In the genomic region with DNA sequence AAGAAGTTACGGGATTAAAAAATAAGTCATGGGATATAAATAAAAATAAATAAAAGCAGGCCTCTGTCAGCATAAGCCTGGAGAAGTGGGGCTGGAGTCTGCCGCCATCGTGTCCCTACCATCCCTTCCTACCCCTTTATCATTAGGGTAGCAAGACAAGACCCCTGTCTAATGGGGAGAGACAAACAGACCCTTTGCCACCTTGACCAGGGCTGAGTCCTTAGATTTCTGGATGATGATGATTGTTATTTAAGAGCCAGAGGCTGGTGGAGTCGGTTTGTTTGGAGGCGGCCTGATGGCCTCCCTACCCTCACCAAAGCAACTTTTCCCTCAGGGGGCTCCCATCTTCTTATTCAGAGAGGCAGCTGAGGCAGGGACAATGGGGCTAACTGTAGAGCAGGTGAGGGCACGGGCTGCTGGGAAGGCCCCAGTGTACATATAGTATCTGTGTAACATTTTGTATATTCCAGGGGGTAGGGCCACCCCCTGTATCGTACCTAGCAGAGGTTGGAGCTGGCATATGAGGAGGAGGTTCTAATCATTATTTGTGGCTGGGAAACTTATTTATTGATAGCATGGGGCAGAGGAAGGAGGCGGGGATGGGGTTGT, we compare ENCODE assay signal across 15 cellular contexts. TPM values are rescaled to one million over a fixed set of nuclear protein-coding genes. Genes with fewer than 3 reads are reported as not detected.
DNase-seq lines count a peak whose midpoint lies in the region; ATAC-seq and TF ChIP-seq lines count a peak whose summit lies in the region.
"Not testable (repeated sequence)": the region's sequence is repeated elsewhere in the genome, so short reads cannot be mapped to it uniquely, and the experiment has no call there.
"Had no signal": no experiment of that assay in that cellular context is flagged by ENCODE, and none has a peak within 500 bp of the region (broad histone marks: within the 10 kb centered on the region; RNA-seq: fewer than 3 reads in every experiment).

No MANE protein-coding gene starts in this region.

- CTCF ChIA-PET in HCT116 (lab: Charles Lee) (interaction anchor here (1.1 to 1.3 kb wide), 3 partner anchors 952 to 967 kb away, joined by 3 to 9 read pairs (median 3); no protein-coding TSS in a partner anchor), WTC11 (lab: Charles Lee) (interaction anchor here (1.0 to 1.3 kb wide), 4 partner anchors 952 to 1301 kb away, joined by 3 to 6 read pairs (median 4); no protein-coding TSS in a partner anchor)
- CTCF ChIA-PET in activated CD8-positive, alpha-beta memory T cell treated with anti-CD3 and anti-CD28 coated beads, Interleukin-2, amount 10 ng/mL, durations not matched to agents 7 days and 5 days (lab: Charles Lee): interaction anchor here (1.2 kb wide), 1 partner anchor 245 kb away, joined by 5 read pairs; no protein-coding TSS in a partner anchor

- intact Hi-C loops in HCT116 (cut with micrococcal nuclease): not testable (repeated sequence)

- not testable (repeated sequence) for H2AFZ ChIP-seq in HCT116 (ENCODE audit: low read depth, low read length, poor library complexity, severe bottlenecking)

- H3K79me2 ChIP-seq in HCT116 (ENCODE audit: insufficient read depth, low read length): not testable (repeated sequence)

- not testable (repeated sequence) for H3K36me3 ChIP-seq in HCT116 (ENCODE audit: control insufficient read depth in 1 of 2, insufficient read depth in 2 of 2, low read length in 2 of 2); RWPE2 (ENCODE audit: low read depth); endodermal cell (ENCODE audit: control insufficient read depth, insufficient read depth, low read length)

- not testable (repeated sequence) for H3K9me2 ChIP-seq in HCT116 (ENCODE audit: insufficient read depth)

- BruUV-seq in HCT116 (replicated peaks; lab: Mats Ljungman, UMichigan): not testable (repeated sequence)

- not testable (repeated sequence) for TF ChIP-seq CTCF in HCT116 (IDR thresholded peaks at IDR 0.05 in 2 of 3, conservative IDR thresholded peaks at IDR 0.05 in 1 of 3; ENCODE audit: borderline replicate concordance in 1 of 3, insufficient read depth in 1 of 3, low read depth in 2 of 3, low read length in 2 of 3); RWPE2 (IDR thresholded peaks at IDR 0.05; ENCODE audit: poor library complexity, severe bottlenecking); WTC11 (IDR thresholded peaks at IDR 0.05); endodermal cell (conservative IDR thresholded peaks at IDR 0.05)

- POLR2A ChIA-PET in HCT116 (lab: Charles Lee); WTC11 (lab: Charles Lee): not testable (repeated sequence)

- not testable (repeated sequence) for H3K27ac Mint-ChIP-seq in WTC11; activated CD8-positive, alpha-beta memory T cell treated with anti-CD3 and anti-CD28 coated beads, Interleukin-2, amount 10 ng/mL, durations not matched to agents 7 days and 5 days; endodermal cell

- not testable (repeated sequence) for TF ChIP-seq RAD21 in HCT116 (IDR thresholded peaks at IDR 0.05; ENCODE audit: low read depth)

- not testable (repeated sequence) for H3K4me3 ChIP-seq in HCT116 (replicated peaks in 1 of 2; ENCODE audit: low read depth in 1 of 2, low read length in 2 of 2); RWPE2 (ENCODE audit: severe bottlenecking); endodermal cell (ENCODE audit: low read length)

- not testable (repeated sequence) for H3K27me3 ChIP-seq in HCT116 (ENCODE audit: insufficient read depth, low read length); RWPE2 (ENCODE audit: insufficient read depth, poor library complexity, severe bottlenecking); endodermal cell (ENCODE audit: control insufficient read depth, insufficient read depth, low read length, poor library complexity, severe bottlenecking)

- not testable (repeated sequence) for H3K36me3 Mint-ChIP-seq in WTC11; activated CD8-positive, alpha-beta memory T cell treated with anti-CD3 and anti-CD28 coated beads, Interleukin-2, amount 10 ng/mL, durations not matched to agents 7 days and 5 days; endodermal cell (ENCODE audit: low read depth)

- not testable (repeated sequence) for H3K4me1 ChIP-seq in HCT116 (ENCODE audit: control insufficient read depth in 1 of 2, insufficient read depth in 2 of 2, low read length in 2 of 2); RWPE2 (ENCODE audit: insufficient read depth, poor library complexity, severe bottlenecking); endodermal cell (ENCODE audit: control insufficient read depth, insufficient read depth, low read length)

- H3K4me1 Mint-ChIP-seq in WTC11: peaks cover 11% of the 10 kb centered on the region
- H3K4me1 Mint-ChIP-seq in activated CD8-positive, alpha-beta memory T cell treated with anti-CD3 and anti-CD28 coated beads, Interleukin-2, amount 10 ng/mL, durations not matched to agents 7 days and 5 days; endodermal cell: not testable (repeated sequence)

- not testable (repeated sequence) for H3K4me3 Mint-ChIP-seq in WTC11; activated CD8-positive, alpha-beta memory T cell treated with anti-CD3 and anti-CD28 coated beads, Interleukin-2, amount 10 ng/mL, durations not matched to agents 7 days and 5 days; endodermal cell

- H4K20me1 ChIP-seq in HCT116 (ENCODE audit: insufficient read depth): not testable (repeated sequence)

- not testable (repeated sequence) for H3K9ac ChIP-seq in HCT116 (ENCODE audit: low read length); endodermal cell (ENCODE audit: extremely low read depth, low read length, poor library complexity, severe bottlenecking)

- not testable (repeated sequence) for DNase-seq in HCT116 (ENCODE audit: low read depth, low spot score); RWPE2 (ENCODE audit: low spot score); WTC11 (ENCODE audit: low spot score); left lobe of liver (ENCODE audit: low spot score)
- peak; percentile 36 for DNase-seq in activated CD8-positive, alpha-beta memory T cell treated with anti-CD3 and anti-CD28 coated beads, Interleukin-2, amount 10 ng/mL, durations not matched to agents 7 days and 5 days
- DNase-seq in endodermal cell: peak; percentile 24

- H3K4me2 ChIP-seq in HCT116 (ENCODE audit: low read length): not testable (repeated sequence)

- TF ChIP-seq POLR2A in HCT116 (IDR thresholded peaks at IDR 0.05; ENCODE audit: borderline replicate concordance, extremely low read depth, insufficient read depth, insufficient read length): not testable (repeated sequence)

- H3K9me3 Mint-ChIP-seq in WTC11; activated CD8-positive, alpha-beta memory T cell treated with anti-CD3 and anti-CD28 coated beads, Interleukin-2, amount 10 ng/mL, durations not matched to agents 7 days and 5 days (ENCODE audit: low read depth); endodermal cell: not testable (repeated sequence)

- ATAC-seq in HCT116: peak; percentile 46
- peak; percentile 45; the same call in 1 of the 3 replicates for ATAC-seq in RWPE2 (ENCODE audit: low read depth)
- peak; percentile 40 for ATAC-seq in WTC11
- ATAC-seq in activated CD8-positive, alpha-beta memory T cell treated with anti-CD3 and anti-CD28 coated beads, Interleukin-2, amount 10 ng/mL, durations not matched to agents 7 days and 5 days: not testable (repeated sequence)
- peak; percentile 18 for ATAC-seq in left lobe of liver

- no CpG with 5 or more reads among the region's 8 CpGs for WGBS in endodermal cell (ENCODE audit: insufficient coverage in 1 of 2, insufficient read length in 1 of 2), 2 experiments

- RAD21 ChIA-PET in HCT116 (lab: Charles Lee; ENCODE audit: low non-redundant PET in 1 of 2, low total read pairs in 2 of 2, uncharacterized antibody in 2 of 2, unreplicated experiment in 2 of 2): not testable (repeated sequence)

- H3K27ac ChIP-seq in HCT116 (ENCODE audit: low read depth, low read length); RWPE2 (ENCODE audit: poor library complexity, severe bottlenecking); endodermal cell (ENCODE audit: low read depth, low read length): not testable (repeated sequence)

- not testable (repeated sequence) for H3K9me3 ChIP-seq in HCT116 (ENCODE audit: control insufficient read depth in 1 of 2, insufficient read depth in 1 of 2, low read depth in 1 of 2, low read length in 2 of 2); RWPE2 (ENCODE audit: severe bottlenecking); endodermal cell (ENCODE audit: control insufficient read depth, low read length)

- H3K27me3 Mint-ChIP-seq in WTC11 (ENCODE audit: low read depth); activated CD8-positive, alpha-beta memory T cell treated with anti-CD3 and anti-CD28 coated beads, Interleukin-2, amount 10 ng/mL, durations not matched to agents 7 days and 5 days; endodermal cell (ENCODE audit: insufficient read depth): not testable (repeated sequence)

RNA-seq across cellular contexts. Expression of a gene that starts 8.8 kb away (rescaled TPM):
- total RNA-seq in HCT116 (2021; ENCODE audit: unreplicated experiment) (0.12 TPM), WTC11 (2021) (2.1 to 2.6 TPM (median 2.6 TPM) in 3 replicates), endodermal cell (under 1 TPM; 0.11 to 0.24 TPM), left lobe of liver (0.45 TPM)
- polyA plus RNA-seq in HCT116 (2012): 0.03 TPM in 1 of 2 replicates, not detected in the other
- under 1 TPM in 1 of 2 experiments, not detected in 1; 0.12 TPM for total RNA-seq in activated CD8-positive, alpha-beta memory T cell treated with anti-CD3 and anti-CD28 coated beads, Interleukin-2, amount 10 ng/mL, durations not matched to agents 7 days and 5 days
- 0.11 TPM for polyA plus RNA-seq in endodermal cell (2013, experiment 1 of 2)
- not detected for polyA plus RNA-seq in endodermal cell (2013, experiment 2 of 2)
- total RNA-seq: A673; CD4-positive, alpha-beta memory T cell; CD4-positive, CD25-positive, alpha-beta regulatory T cell; CD8-positive, alpha-beta memory T cell; Daoy; G401; GM12878 had no signal
- polyA plus RNA-seq: AG04450; CD14-positive monocyte; CD4-positive, alpha-beta memory T cell; CD4-positive, CD25-positive, alpha-beta regulatory T cell; CD8-positive, alpha-beta memory T cell; GM12878 had no signal

RNA-seq across cellular contexts. Expression of a gene that starts 15.7 kb away (rescaled TPM):
- total RNA-seq in HCT116 (2021; ENCODE audit: unreplicated experiment) (not detected), WTC11 (2021) (0.52 to 0.60 TPM (median 0.55 TPM) in 3 replicates), endodermal cell (not detected), left lobe of liver (not detected)
- polyA plus RNA-seq in HCT116 (2012): not detected in 2 replicates
- not detected for total RNA-seq in activated CD8-positive, alpha-beta memory T cell treated with anti-CD3 and anti-CD28 coated beads, Interleukin-2, amount 10 ng/mL, durations not matched to agents 7 days and 5 days
- not detected for polyA plus RNA-seq in endodermal cell (2013, experiment 1 of 2)
- polyA plus RNA-seq in endodermal cell (2013, experiment 2 of 2): not detected
- total RNA-seq: A673; CD4-positive, alpha-beta memory T cell; CD4-positive, CD25-positive, alpha-beta regulatory T cell; CD8-positive, alpha-beta memory T cell; G401; GM12878 had no signal
- polyA plus RNA-seq: AG04450; CD14-positive monocyte; CD4-positive, alpha-beta memory T cell; CD4-positive, CD25-positive, alpha-beta regulatory T cell; CD8-positive, alpha-beta memory T cell; GM12878 had no signal
